ENCODE assay signal across 1 cellular context in the genomic region with DNA sequence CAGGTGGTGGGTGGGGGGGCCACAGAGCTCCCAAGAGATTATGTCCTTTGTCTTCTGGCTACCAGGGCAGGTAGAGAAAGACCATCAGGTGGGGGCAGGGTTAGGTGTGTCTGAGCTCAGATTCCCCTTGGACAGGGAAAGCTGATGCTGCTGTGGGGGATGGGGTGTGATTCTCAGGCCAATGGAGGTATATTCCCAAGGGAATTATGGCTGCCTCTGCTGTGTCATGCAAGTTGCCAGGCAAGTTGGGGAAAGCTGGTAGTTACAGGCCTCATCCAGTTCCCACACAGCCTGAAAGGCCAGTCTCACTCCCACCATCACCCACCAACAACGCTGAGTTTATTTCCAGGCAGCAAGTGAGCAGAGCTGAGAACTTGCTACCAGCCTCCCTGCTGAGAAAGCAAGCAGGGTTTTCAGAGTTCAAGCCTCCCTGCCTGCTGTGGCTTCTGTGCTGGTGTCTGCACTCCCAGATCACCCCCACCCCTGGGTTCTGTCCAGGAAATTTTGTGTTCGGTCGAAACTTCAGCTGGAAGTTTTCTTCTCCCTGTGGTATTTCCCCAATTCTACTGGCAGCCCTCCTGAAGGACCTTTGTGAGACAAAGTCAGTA.
TF ChIP-seq lines count a peak whose summit lies in the region.

No MANE protein-coding gene starts in this region.

TF ChIP-seq in WTC11, 78 proteins besides CTCF, POLR2A, EP300 and RAD21 (continued from another document):
- TF ChIP-seq PRDM15 (CRISPR knock-in tag; IDR thresholded peaks at IDR 0.05) (no peak), CBFB (CRISPR knock-in tag; IDR thresholded peaks at IDR 0.05; ENCODE audit: low read depth) (no peak), TEAD4 (CRISPR knock-in tag; IDR thresholded peaks at IDR 0.05) (no peak), JAZF1 (CRISPR knock-in tag; IDR thresholded peaks at IDR 0.05) (no peak), ZNF423 (CRISPR knock-in tag; IDR thresholded peaks at IDR 0.05) (no peak), NR2C2 (CRISPR knock-in tag; IDR thresholded peaks at IDR 0.05) (no peak), FOXK1 (CRISPR knock-in tag; IDR thresholded peaks at IDR 0.05) (no peak), MXD4 (CRISPR knock-in tag; IDR thresholded peaks at IDR 0.05; ENCODE audit: borderline replicate concordance) (no peak)
- TF ChIP-seq, protein P1, sequence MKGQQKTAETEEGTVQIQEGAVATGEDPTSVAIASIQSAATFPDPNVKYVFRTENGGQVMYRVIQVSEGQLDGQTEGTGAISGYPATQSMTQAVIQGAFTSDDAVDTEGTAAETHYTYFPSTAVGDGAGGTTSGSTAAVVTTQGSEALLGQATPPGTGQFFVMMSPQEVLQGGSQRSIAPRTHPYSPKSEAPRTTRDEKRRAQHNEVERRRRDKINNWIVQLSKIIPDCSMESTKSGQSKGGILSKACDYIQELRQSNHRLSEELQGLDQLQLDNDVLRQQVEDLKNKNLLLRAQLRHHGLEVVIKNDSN (CRISPR knock-in tag; IDR thresholded peaks at IDR 0.05): no peak
